10 cellular contexts compared by ENCODE assay signal in genomic region chr3:12658593-12659058, GRCh38. TPM values are rescaled to one million over a fixed set of nuclear protein-coding genes. Genes with fewer than 3 reads are reported as not detected.
A peak's percentile ranks its signal among the peaks of the same experiment; 100 is the strongest.
DNase-seq lines count a peak whose midpoint lies in the region; TF ChIP-seq lines count a peak whose summit lies in the region.
"Had no signal": no experiment of that assay in that cellular context is flagged by ENCODE, and none has a peak within 500 bp of the region (broad histone marks: within the 10 kb centered on the region; RNA-seq: fewer than 3 reads in every experiment).

No MANE protein-coding gene starts in this region.

- H3K4me3 Mint-ChIP-seq in chondrocyte (ENCODE audit: unreplicated experiment) (no peak overlapping the region), neural crest cell (peak overlapping the region; percentile 74)

- POLR2A ChIA-PET in GM10248 (lab: Yijun Ruan, JAX): no interaction called here

- H3K27ac Mint-ChIP-seq in chondrocyte (ENCODE audit: unreplicated experiment) (peak overlapping the region; percentile 89), neural crest cell (ENCODE audit: unreplicated experiment) (peak overlapping the region; percentile 63)

- no peaks in the 10 kb centered on the region for H3K36me3 Mint-ChIP-seq in chondrocyte (ENCODE audit: low read depth)
- H3K36me3 Mint-ChIP-seq in neural crest cell (ENCODE audit: low read depth): peaks cover 3% of the 10 kb centered on the region

- no peaks in the 10 kb centered on the region for H3K9me3 Mint-ChIP-seq in chondrocyte (ENCODE audit: low read depth)
- no peaks in the 10 kb centered on the region for H3K9me3 Mint-ChIP-seq in neural crest cell

- DNase-seq in AG20443 (ENCODE audit: low spot score): peak; percentile 68
- DNase-seq in HS-5 (ENCODE audit: low read depth): peak; percentile 83
- no peak for DNase-seq in chondrocyte (ENCODE audit: low spot score)
- no peak for DNase-seq in neural crest cell (ENCODE audit: low read depth, low spot score)
- DNase-seq in GM10248 (ENCODE audit: extremely low spot score): no peak
- DNase-seq in NCI-H2107 (lab: John Stamatoyannopoulos, UW): no peak
- DNase-seq in COR-L47 (lab: John Stamatoyannopoulos, UW): no peak
- no peak for DNase-seq in T-helper 1 cell
- DNase-seq: KG1, SHP77 had no signal

- H3K27me3 Mint-ChIP-seq in chondrocyte (ENCODE audit: low read depth) (no peaks in the 10 kb centered on the region), neural crest cell (ENCODE audit: low read depth) (no peaks in the 10 kb centered on the region)

- CTCF ChIA-PET in GM10248 (lab: Yijun Ruan, JAX): interaction anchor here (2.9 kb wide), 1 partner anchor 11 kb away, joined by 10 read pairs; no protein-coding TSS in a partner anchor

- peaks cover 66% of the 10 kb centered on the region for H3K4me1 Mint-ChIP-seq in chondrocyte (ENCODE audit: low read depth)
- H3K4me1 Mint-ChIP-seq in neural crest cell: peaks cover 46% of the 10 kb centered on the region

- TF ChIP-seq CTCF in chondrocyte (IDR thresholded peaks at IDR 0.05): no peak
- no peak for TF ChIP-seq CTCF in neural crest cell (conservative IDR thresholded peaks at IDR 0.05)
- no peak for TF ChIP-seq CTCF in GM10248 (IDR thresholded peaks at IDR 0.05; ENCODE audit: control extremely low read depth, extremely low read depth, low read depth, missing control alignments)

RNA-seq across cellular contexts. Expression of gene RAF1, which starts 5.3 kb away (rescaled TPM):
- total RNA-seq in chondrocyte (80.7 to 97.9 TPM (median 85.0 TPM) in 3 replicates), neural crest cell (123 and 124 TPM in 2 replicates)

Comparison
In these comparisons a context has a peak if more than half of its experiments do, and no peak if none do; other contexts are left out.
1. DNase-seq: peak in AG20443 (single experiment) and HS-5 (single experiment); none in chondrocyte (single experiment), neural crest cell (single experiment), GM10248 (single experiment), NCI-H2107 (single experiment), COR-L47 (single experiment) and T-helper 1 cell (0 of 5).